Comparison of ENCODE assay signal across 14 cellular contexts in genomic region chr6:147166360-147166944, GRCh38. TPM values are rescaled to one million over a fixed set of nuclear protein-coding genes. Genes with fewer than 3 reads are reported as not detected.
DNase-seq lines count a peak whose midpoint lies in the region; ATAC-seq, FAIRE-seq and TF ChIP-seq lines count a peak whose summit lies in the region.
"Had no signal": no experiment of that assay in that cellular context is flagged by ENCODE, and none has a peak within 500 bp of the region (broad histone marks: within the 10 kb centered on the region; RNA-seq: fewer than 3 reads in every experiment).

No MANE protein-coding gene starts in this region.

- H3K27ac ChIP-seq in pancreas (no peak overlapping the region), endodermal cell (ENCODE audit: low read depth, low read length) (no peak overlapping the region)

- H3K27me3 ChIP-seq in pancreas (no peaks in the 10 kb centered on the region), endodermal cell (ENCODE audit: control insufficient read depth, insufficient read depth, low read length, poor library complexity, severe bottlenecking) (no peaks in the 10 kb centered on the region)

- intact Hi-C loops in pancreas (cut with DNase I): no loop called here

- FAIRE-seq in pancreas (lab: Jason Lieb, UNC): no peak
- FAIRE-seq: GM18507 had no signal

- H3K27ac Mint-ChIP-seq in chondrocyte (ENCODE audit: unreplicated experiment) (peak overlapping the region; percentile 53), endodermal cell (no peak overlapping the region)
- H3K27ac Mint-ChIP-seq: natural killer cell treated with Interleukin-12 subunit alpha and Interleukin-12 subunit beta and Interleukin-15 and Interleukin-18, amount 100 ng/mL, for 72 hours had no signal

- no peak for ATAC-seq in pancreas
- ATAC-seq: activated CD4-positive, CD25-positive, alpha-beta regulatory T cell treated with anti-CD3 and anti-CD28 coated beads, Interleukin-2, amount 50 U/mL, for 24 hours; natural killer cell treated with Interleukin-12 subunit alpha and Interleukin-12 subunit beta and Interleukin-15 and Interleukin-18, amount 100 ng/mL, for 72 hours had no signal

- 58 to 71% methylated on average over 2 of the region's 2 CpGs for WGBS in pancreas, 2 donors
- WGBS in endodermal cell (ENCODE audit: insufficient coverage in 1 of 2, insufficient read length in 1 of 2), 2 experiments: 69% methylated on average over 2 of the region's 2 CpGs; no CpG with 5 or more reads in 1 of the 2 experiments

- TF ChIP-seq CTCF in chondrocyte (IDR thresholded peaks at IDR 0.05) (no peak), pancreas (IDR thresholded peaks at IDR 0.05) (no peak), endodermal cell (conservative IDR thresholded peaks at IDR 0.05) (no peak)

- DNase-seq in NCI-H2196 (lab: John Stamatoyannopoulos, UW; ENCODE audit: unreplicated experiment) (peak; percentile 9), NCI-H2196 treated with DMSO at 0.1 percent for 48 hours (lab: John Stamatoyannopoulos, UW; ENCODE audit: unreplicated experiment) (no peak), NCI-H446 treated with DMSO at 0.1 percent for 48 hours (lab: John Stamatoyannopoulos, UW) (peak; percentile 11), chondrocyte (ENCODE audit: low spot score) (no peak), pulmonary artery endothelial cell (ENCODE audit: low read depth, low spot score) (peak; percentile 71), pancreas (no peak), endodermal cell (no peak)
- DNase-seq in activated CD4-positive, CD25-positive, alpha-beta regulatory T cell treated with anti-CD3 and anti-CD28 coated beads, Interleukin-2, amount 50 U/mL, for 72 hours: no peak
- DNase-seq: islet precursor cell, NCI-H345, SHP77 treated with DMSO at 0.1 percent for 48 hours had no signal

- H3K27me3 Mint-ChIP-seq in chondrocyte (ENCODE audit: low read depth) (no peaks in the 10 kb centered on the region), endodermal cell (ENCODE audit: insufficient read depth) (no peaks in the 10 kb centered on the region)

- no peak overlapping the region for H3K4me3 ChIP-seq in pancreas
- no peak overlapping the region for H3K4me3 ChIP-seq in endodermal cell (ENCODE audit: low read length)

- H3K4me1 Mint-ChIP-seq in chondrocyte (ENCODE audit: low read depth) (peaks cover 34% of the 10 kb centered on the region), endodermal cell (peaks cover 1% of the 10 kb centered on the region)

- H3K36me3 ChIP-seq in pancreas (no peaks in the 10 kb centered on the region), endodermal cell (ENCODE audit: control insufficient read depth, insufficient read depth, low read length) (no peaks in the 10 kb centered on the region)

- H3K9me3 ChIP-seq in pancreas (no peaks in the 10 kb centered on the region), endodermal cell (ENCODE audit: control insufficient read depth, low read length) (no peaks in the 10 kb centered on the region)

- H3K4me1 ChIP-seq in pancreas (no peaks in the 10 kb centered on the region), endodermal cell (ENCODE audit: control insufficient read depth, insufficient read depth, low read length) (peaks cover 6% of the 10 kb centered on the region)

- H3K9me3 Mint-ChIP-seq in chondrocyte (ENCODE audit: low read depth): peaks cover 4% of the 10 kb centered on the region
- H3K9me3 Mint-ChIP-seq in endodermal cell: no peaks in the 10 kb centered on the region

- H3K4me3 Mint-ChIP-seq in chondrocyte (ENCODE audit: unreplicated experiment) (no peak overlapping the region), endodermal cell (no peak overlapping the region)
- H3K4me3 Mint-ChIP-seq: natural killer cell treated with Interleukin-12 subunit alpha and Interleukin-12 subunit beta and Interleukin-15 and Interleukin-18, amount 100 ng/mL, for 72 hours had no signal

- H3K9ac ChIP-seq in endodermal cell (ENCODE audit: extremely low read depth, low read length, poor library complexity, severe bottlenecking): no peak overlapping the region

- H3K36me3 Mint-ChIP-seq in chondrocyte (ENCODE audit: low read depth): no peaks in the 10 kb centered on the region
- H3K36me3 Mint-ChIP-seq in endodermal cell (ENCODE audit: low read depth): no peaks in the 10 kb centered on the region
- H3K36me3 Mint-ChIP-seq: natural killer cell treated with Interleukin-12 subunit alpha and Interleukin-12 subunit beta and Interleukin-15 and Interleukin-18, amount 100 ng/mL, for 72 hours had no signal

RNA-seq across cellular contexts. Expression of gene STXBP5, which starts 37.8 kb away (rescaled TPM):
- 30.8 to 42.5 TPM (median 32.4 TPM) in 3 replicates for total RNA-seq in chondrocyte
- 19.1 and 32.6 TPM in 2 replicates for total RNA-seq in pulmonary artery endothelial cell
- 10 to 100 TPM; 20.0 to 25.8 (median 23.9) TPM for total RNA-seq in pancreas
- polyA plus RNA-seq in pancreas: 10 to 100 TPM; 11.9 to 14.1 TPM
- total RNA-seq in endodermal cell: 10 to 100 TPM; 19.2 to 25.2 TPM
- 5.2 TPM for polyA plus RNA-seq in endodermal cell (2013, experiment 1 of 2)
- polyA plus RNA-seq in endodermal cell (2013, experiment 2 of 2): 6.2 TPM

Comparison
In these comparisons a context has a peak if more than half of its experiments do, and no peak if none do; other contexts are left out.
1. DNase-seq: peak in NCI-H2196 (single experiment), NCI-H446 treated with DMSO at 0.1 percent for 48 hours (single experiment) and pulmonary artery endothelial cell (single experiment); none in NCI-H2196 treated with DMSO at 0.1 percent for 48 hours (single experiment), chondrocyte (single experiment), activated CD4-positive, CD25-positive, alpha-beta regulatory T cell treated with anti-CD3 and anti-CD28 coated beads, Interleukin-2, amount 50 U/mL, for 72 hours (single experiment), pancreas (0 of 6) and endodermal cell (single experiment).